8 cellular contexts compared by ENCODE assay signal in the genomic region with DNA sequence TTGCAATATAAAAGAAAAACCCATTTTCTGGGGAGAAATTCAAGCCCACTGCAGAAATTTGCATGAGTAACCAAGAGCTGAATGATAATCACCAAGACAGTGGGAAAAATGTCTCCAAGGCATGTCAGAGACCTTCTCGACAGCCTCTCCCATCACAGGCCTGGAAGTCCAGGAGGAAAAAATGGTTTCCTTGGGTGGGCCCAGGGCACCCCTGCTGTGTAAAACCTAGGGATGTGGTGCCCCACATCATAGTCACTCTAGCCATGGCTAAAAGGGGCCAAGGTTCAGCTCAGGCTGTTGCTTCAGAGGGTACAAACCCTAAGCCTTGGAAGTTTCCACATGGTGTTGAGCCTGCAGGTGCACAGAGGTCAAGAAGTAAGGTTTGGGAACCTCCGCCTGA.
"Had no signal": no experiment of that assay in that cellular context is flagged by ENCODE, and none has a peak within 500 bp of the region (broad histone marks: within the 10 kb centered on the region; RNA-seq: fewer than 3 reads in every experiment).

No MANE protein-coding gene starts in this region.

- ATAC-seq: GM12878 had no signal

- DNase-seq: GDM1, GF-D8 had no signal

- FAIRE-seq: G401.6, GM12878, GM12891, GM12892, GM18507, GM19239 had no signal

- H3K4me3 ChIP-seq: GM12878 had no signal
